In the genomic region with DNA sequence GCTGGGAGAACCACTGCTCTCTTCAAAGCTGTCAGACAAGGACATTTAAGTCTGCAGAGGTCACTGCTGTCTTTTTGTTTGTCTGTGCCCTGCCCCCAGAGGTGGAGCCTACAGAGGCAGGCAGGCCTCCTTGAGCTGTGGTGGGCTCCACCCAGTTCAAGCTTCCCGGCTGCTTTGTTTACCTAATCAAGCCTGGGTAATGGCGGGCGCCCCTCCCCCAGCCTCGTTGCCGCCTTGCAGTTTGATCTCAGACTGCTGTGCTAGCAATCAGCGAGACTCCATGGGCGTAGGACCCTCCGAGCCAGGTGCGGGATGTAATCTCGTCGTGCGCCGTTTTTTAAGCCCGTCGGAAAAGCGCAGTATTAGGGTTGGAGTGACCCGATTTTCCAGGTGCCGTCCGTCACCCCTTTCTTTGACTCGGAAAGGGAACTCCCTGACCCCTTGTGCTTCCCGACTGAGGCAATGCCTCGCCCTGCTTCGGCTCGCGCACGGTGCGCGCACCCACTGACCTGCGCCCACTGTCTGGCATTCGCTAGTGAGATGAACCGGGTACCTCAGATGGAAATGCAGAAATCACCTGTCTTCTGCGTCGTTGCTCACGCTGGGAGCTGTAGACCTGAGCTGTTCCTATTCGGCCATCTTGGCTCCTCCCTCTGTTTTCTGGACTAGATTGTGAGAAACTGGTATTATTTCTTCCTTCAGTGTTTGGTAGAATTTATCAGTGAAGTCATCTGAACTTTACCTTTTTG, we compare ENCODE assay signal across 11 cellular contexts. TPM values are rescaled to one million over a fixed set of nuclear protein-coding genes. Genes with fewer than 3 reads are reported as not detected.
DNase-seq lines count a peak whose midpoint lies in the region; ATAC-seq and TF ChIP-seq lines count a peak whose summit lies in the region.
"Not testable (repeated sequence)": the region's sequence is repeated elsewhere in the genome, so short reads cannot be mapped to it uniquely, and the experiment has no call there.
"Had no signal": no experiment of that assay in that cellular context is flagged by ENCODE, and none has a peak within 500 bp of the region (broad histone marks: within the 10 kb centered on the region; RNA-seq: fewer than 3 reads in every experiment).

No MANE protein-coding gene starts in this region.

- intact Hi-C loops in activated CD4-positive, alpha-beta T cell treated with anti-CD3 and anti-CD28 coated beads, Interleukin-2, amount 10 ng/mL, durations not matched to agents 24 days and 14 days (cut with micrococcal nuclease); colonic mucosa (cut with DNase I); natural killer cell (cut with micrococcal nuclease): not testable (repeated sequence)

- not testable (repeated sequence) for H3K27ac Mint-ChIP-seq in activated CD4-positive, alpha-beta T cell treated with anti-CD3 and anti-CD28 coated beads, Interleukin-2, amount 10 ng/mL, durations not matched to agents 24 days and 14 days; natural killer cell
- H3K27ac Mint-ChIP-seq in stimulated activated naive B cell treated with anti-CD40 and anti-IgM and Interleukin-4, amounts not matched to agents 10 μg/mL and 1 μg/mL and 100 μg/mL, for 72 hours: peak overlapping the region; percentile 75

- not testable (repeated sequence) for H3K27me3 ChIP-seq in HUES64 (ENCODE audit: insufficient read depth, low read length); colonic mucosa; iPS DF 6.9 (ENCODE audit: control insufficient read depth, insufficient read depth, low read length)

- not testable (repeated sequence) for TF ChIP-seq CTCF in colonic mucosa (IDR thresholded peaks at IDR 0.05); natural killer cell (IDR thresholded peaks at IDR 0.05)

- not testable (repeated sequence) for H3K36me3 ChIP-seq in HUES64 (ENCODE audit: insufficient read depth, low read length); colonic mucosa; iPS DF 6.9 (ENCODE audit: control insufficient read depth, insufficient read depth, low read length)

- not testable (repeated sequence) for H3K4me1 ChIP-seq in HUES64 (ENCODE audit: insufficient read depth, low read length); colonic mucosa; iPS DF 6.9 (ENCODE audit: control insufficient read depth, insufficient read depth, low read length)

- not testable (repeated sequence) for H3K4me3 Mint-ChIP-seq in activated CD4-positive, alpha-beta T cell treated with anti-CD3 and anti-CD28 coated beads, Interleukin-2, amount 10 ng/mL, durations not matched to agents 24 days and 14 days
- peak overlapping the region; percentile 65 for H3K4me3 Mint-ChIP-seq in natural killer cell
- peak overlapping the region in 1 of 2 donors; percentile 47 for H3K4me3 Mint-ChIP-seq in stimulated activated naive B cell treated with anti-CD40 and anti-IgM and Interleukin-4, amounts not matched to agents 10 μg/mL and 1 μg/mL and 100 μg/mL, for 72 hours

- not testable (repeated sequence) for H3K27ac ChIP-seq in HUES64 (ENCODE audit: low read depth, low read length); colonic mucosa; iPS DF 6.9 (ENCODE audit: low read length)

- peak overlapping the region; percentile 31 for H3K4me3 ChIP-seq in HUES64 (ENCODE audit: low read length)
- not testable (repeated sequence) for H3K4me3 ChIP-seq in colonic mucosa; iPS DF 6.9 (ENCODE audit: low read length)

- not testable (repeated sequence) for H3K4me1 Mint-ChIP-seq in activated CD4-positive, alpha-beta T cell treated with anti-CD3 and anti-CD28 coated beads, Interleukin-2, amount 10 ng/mL, durations not matched to agents 24 days and 14 days; natural killer cell; stimulated activated naive B cell treated with anti-CD40 and anti-IgM and Interleukin-4, amounts not matched to agents 10 μg/mL and 1 μg/mL and 100 μg/mL, for 72 hours

- 76% methylated on average over 35 of the region's 35 CpGs for WGBS in HUES64
- WGBS in iPS DF 6.9 (ENCODE audit: insufficient coverage, insufficient read length): no CpG with 5 or more reads among the region's 35 CpGs

- not testable (repeated sequence) for H3K36me3 Mint-ChIP-seq in activated CD4-positive, alpha-beta T cell treated with anti-CD3 and anti-CD28 coated beads, Interleukin-2, amount 10 ng/mL, durations not matched to agents 24 days and 14 days (ENCODE audit: low read depth); natural killer cell; stimulated activated naive B cell treated with anti-CD40 and anti-IgM and Interleukin-4, amounts not matched to agents 10 μg/mL and 1 μg/mL and 100 μg/mL, for 72 hours

- peak overlapping the region; percentile 54; the same call in 1 of the 2 replicates for H3K9ac ChIP-seq in HUES64 (ENCODE audit: low read depth, low read length)
- H3K9ac ChIP-seq in colonic mucosa (ENCODE audit: low read depth in 2 of 2, low read length in 2 of 2): not testable (repeated sequence)

- not testable (repeated sequence) for H3K9me3 ChIP-seq in HUES64 (ENCODE audit: insufficient read depth, low read depth, low read length); colonic mucosa; iPS DF 6.9 (ENCODE audit: control insufficient read depth, insufficient read depth, low read length)

- H3K27me3 Mint-ChIP-seq in activated CD4-positive, alpha-beta T cell treated with anti-CD3 and anti-CD28 coated beads, Interleukin-2, amount 10 ng/mL, durations not matched to agents 24 days and 14 days: peaks cover 18% of the 10 kb centered on the region
- H3K27me3 Mint-ChIP-seq in natural killer cell (ENCODE audit: low read depth in 2 of 2): peaks cover 17 to 22% of the 10 kb centered on the region in 2 donors
- peaks cover 17 to 18% of the 10 kb centered on the region in 2 donors for H3K27me3 Mint-ChIP-seq in stimulated activated naive B cell treated with anti-CD40 and anti-IgM and Interleukin-4, amounts not matched to agents 10 μg/mL and 1 μg/mL and 100 μg/mL, for 72 hours

- H3K9me3 Mint-ChIP-seq in activated CD4-positive, alpha-beta T cell treated with anti-CD3 and anti-CD28 coated beads, Interleukin-2, amount 10 ng/mL, durations not matched to agents 24 days and 14 days; natural killer cell; stimulated activated naive B cell treated with anti-CD40 and anti-IgM and Interleukin-4, amounts not matched to agents 10 μg/mL and 1 μg/mL and 100 μg/mL, for 72 hours: not testable (repeated sequence)

- peak; percentile 32 for DNase-seq in ELF-1 (ENCODE audit: low read depth, low spot score)
- peak; percentile 33 for DNase-seq in activated CD4-positive, alpha-beta T cell treated with anti-CD3 and anti-CD28 coated beads, Interleukin-2, amount 10 ng/mL, durations not matched to agents 24 days and 14 days
- DNase-seq in colonic mucosa: peak; percentile 27
- peak; percentile 0 for DNase-seq in iPS DF 6.9 (ENCODE audit: low read depth, low spot score)
- not testable (repeated sequence) for DNase-seq in natural killer cell; stimulated activated naive B cell treated with anti-CD40 and anti-IgM and Interleukin-4, amounts not matched to agents 10 μg/mL and 1 μg/mL and 100 μg/mL, for 72 hours

- ATAC-seq in natural killer cell; stimulated activated naive B cell treated with anti-CD40 and anti-IgM and Interleukin-4, amounts not matched to agents 10 μg/mL and 1 μg/mL and 100 μg/mL, for 72 hours (replicated peaks): not testable (repeated sequence)

RNA-seq across cellular contexts. Expression of gene USP40, which starts 16.8 kb away (rescaled TPM):
- polyA plus RNA-seq in HUES64 (2013, experiment 1 of 2): 7.4 TPM
- 9.6 TPM for polyA plus RNA-seq in HUES64 (2013, experiment 2 of 2)
- 11.3 and 12.8 TPM in 2 replicates for total RNA-seq in activated CD4-positive, alpha-beta T cell treated with anti-CD3 and anti-CD28 coated beads, Interleukin-2, amount 10 ng/mL, durations not matched to agents 24 days and 14 days
- total RNA-seq in colonic mucosa (10 to 100 TPM; 22.1 to 32.7 TPM), natural killer cell (10 to 100 TPM; 17.4 to 20.6 (median 19.4) TPM)

RNA-seq across cellular contexts. Expression of gene UGT1A8, which starts 34.0 kb away (rescaled TPM):
- polyA plus RNA-seq in HUES64 (2013, experiment 1 of 2): not detected
- not detected for polyA plus RNA-seq in HUES64 (2013, experiment 2 of 2)
- total RNA-seq in activated CD4-positive, alpha-beta T cell treated with anti-CD3 and anti-CD28 coated beads, Interleukin-2, amount 10 ng/mL, durations not matched to agents 24 days and 14 days: not detected in 2 replicates
- total RNA-seq in colonic mucosa (10 to 100 TPM; 15.9 to 16.8 TPM), natural killer cell (not detected)
- total RNA-seq: CD4-positive, alpha-beta memory T cell; LHCN-M2; MCF 10A had no signal
- polyA plus RNA-seq: AG04450; CD4-positive, alpha-beta memory T cell had no signal

RNA-seq across cellular contexts. Expression of gene UGT1A10, which starts 52.9 kb away (rescaled TPM):
- polyA plus RNA-seq in HUES64 (2013, experiment 1 of 2): not detected
- polyA plus RNA-seq in HUES64 (2013, experiment 2 of 2): not detected
- total RNA-seq in activated CD4-positive, alpha-beta T cell treated with anti-CD3 and anti-CD28 coated beads, Interleukin-2, amount 10 ng/mL, durations not matched to agents 24 days and 14 days: not detected in 2 replicates
- total RNA-seq in colonic mucosa (10 to 100 TPM; 45.2 to 82.9 TPM), natural killer cell (not detected)
- total RNA-seq: CD4-positive, alpha-beta memory T cell; LHCN-M2; MCF 10A had no signal
- polyA plus RNA-seq: AG04450; CD4-positive, alpha-beta memory T cell had no signal

Comparison
In these comparisons a context has a peak if more than half of its experiments do, and no peak if none do; other contexts are left out.
1. RNA of gene UGT1A8, which starts 34.0 kb away (total RNA-seq): 15.9 to 16.8 TPM in colonic mucosa; not detected in activated CD4-positive, alpha-beta T cell treated with anti-CD3 and anti-CD28 coated beads, Interleukin-2, amount 10 ng/mL, durations not matched to agents 24 days and 14 days and not detected in natural killer cell; every median in the first group is over 10 times any median in the second.
2. RNA of gene UGT1A10, which starts 52.9 kb away (total RNA-seq): 45.2 to 82.9 TPM in colonic mucosa; not detected in activated CD4-positive, alpha-beta T cell treated with anti-CD3 and anti-CD28 coated beads, Interleukin-2, amount 10 ng/mL, durations not matched to agents 24 days and 14 days and not detected in natural killer cell; every median in the first group is over 10 times any median in the second.